12 cellular contexts compared by ENCODE assay signal in the genomic region with DNA sequence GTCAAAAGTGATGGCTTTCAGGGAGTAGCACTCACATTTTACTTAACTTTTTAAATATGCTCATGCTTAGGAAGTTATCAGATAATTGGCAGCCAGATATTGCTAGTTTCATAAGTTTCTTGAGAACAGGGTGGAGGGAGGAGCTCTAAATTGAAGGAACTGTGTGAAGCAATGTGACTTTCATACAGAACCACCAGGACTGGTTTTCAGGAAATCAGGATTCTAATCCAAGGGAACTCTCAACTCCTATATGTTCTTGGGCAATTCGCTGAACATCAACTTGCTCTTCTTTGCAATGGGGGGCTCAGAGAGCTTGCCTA. TPM values are rescaled to one million over a fixed set of nuclear protein-coding genes. Genes with fewer than 3 reads are reported as not detected.
DNase-seq lines count a peak whose midpoint lies in the region; ATAC-seq and TF ChIP-seq lines count a peak whose summit lies in the region.
"Had no signal": no experiment of that assay in that cellular context is flagged by ENCODE, and none has a peak within 500 bp of the region (broad histone marks: within the 10 kb centered on the region; RNA-seq: fewer than 3 reads in every experiment).

No MANE protein-coding gene starts in this region.

- no peak overlapping the region for H2AFZ ChIP-seq in smooth muscle cell (ENCODE audit: low read depth)

- TF ChIP-seq POLR2A in esophagus squamous epithelium (IDR thresholded peaks at IDR 0.05) = no peak

- H4K20me1 ChIP-seq in smooth muscle cell (ENCODE audit: low read depth) = no peaks in the 10 kb centered on the region

- H3K27ac Mint-ChIP-seq in T-helper 1 cell treated with Interleukin-12 subunit alpha and Interleukin-12 subunit beta and Interleukin-4 antibody, amounts not matched to agents 30 μg/mL and 1 μg/mL, for 36 hours = peak overlapping the region; percentile 78
- peak overlapping the region; percentile 75 for H3K27ac Mint-ChIP-seq in activated T-helper 17 cell treated with anti-CD3 and anti-CD28 coated beads, Interleukin-2, amount 50 U/mL, for 72 hours

- DNase-seq in T-helper 1 cell (no peak), esophagus squamous epithelium (lab: John Stamatoyannopoulos, UW) (no peak), smooth muscle cell (lab: John Stamatoyannopoulos, UW; ENCODE audit: unreplicated experiment) (no peak), HK-2 (ENCODE audit: unreplicated experiment) (no peak)
- DNase-seq in stimulated activated CD4-positive, alpha-beta T cell treated with anti-CD3 and anti-CD28 coated beads, Interleukin-12 subunit alpha, Interleukin-12 subunit beta, amount 100 ng/mL, for 4 hours = no peak
- DNase-seq: COR-L47 had no signal

- TF ChIP-seq CTCF in esophagus squamous epithelium (IDR thresholded peaks at IDR 0.05) (no peak), smooth muscle cell (IDR thresholded peaks at IDR 0.05; ENCODE audit: borderline replicate concordance, insufficient read depth, poor library complexity, severe bottlenecking) (no peak)

- no peak overlapping the region for H3K4me3 Mint-ChIP-seq in T-helper 1 cell treated with Interleukin-12 subunit alpha and Interleukin-12 subunit beta and Interleukin-4 antibody, amounts not matched to agents 30 μg/mL and 1 μg/mL, for 36 hours
- H3K4me3 Mint-ChIP-seq in activated T-helper 17 cell treated with anti-CD3 and anti-CD28 coated beads, Interleukin-2, amount 50 U/mL, for 72 hours = peak overlapping the region; percentile 85

- H3K9me3 ChIP-seq in esophagus squamous epithelium (no peaks in the 10 kb centered on the region), smooth muscle cell (replicated peaks; ENCODE audit: low read depth) (no peaks in the 10 kb centered on the region)
- H3K9me3 ChIP-seq: right atrium auricular region had no signal

- ATAC-seq in activated T-helper 17 cell treated with anti-CD3 and anti-CD28 coated beads, Interleukin-2, amount 50 U/mL, for 72 hours (replicated peaks) = no peak
- no peak for ATAC-seq in HG03280 (IDR thresholded peaks at IDR 0.05; ENCODE audit: unreplicated experiment)
- ATAC-seq: Panc1 had no signal

- H3K27me3 Mint-ChIP-seq in T-helper 1 cell treated with Interleukin-12 subunit alpha and Interleukin-12 subunit beta and Interleukin-4 antibody, amounts not matched to agents 30 μg/mL and 1 μg/mL, for 36 hours (ENCODE audit: low read depth) = no peaks in the 10 kb centered on the region
- no peaks in the 10 kb centered on the region for H3K27me3 Mint-ChIP-seq in activated T-helper 17 cell treated with anti-CD3 and anti-CD28 coated beads, Interleukin-2, amount 50 U/mL, for 72 hours

- H3K27me3 ChIP-seq in esophagus squamous epithelium (no peaks in the 10 kb centered on the region), smooth muscle cell (ENCODE audit: low read depth) (no peaks in the 10 kb centered on the region)
- H3K27me3 ChIP-seq: right atrium auricular region had no signal

- peak overlapping the region in 3 of 4 donors; percentile 24 to 54 (median 51) for H3K27ac ChIP-seq in esophagus squamous epithelium
- peak overlapping the region; percentile 76 for H3K27ac ChIP-seq in smooth muscle cell (ENCODE audit: low read depth)
- H3K27ac ChIP-seq: 22Rv1, right atrium auricular region had no signal

- intact Hi-C loops in esophagus squamous epithelium (cut with DNase I) = no loop called here

- no peak overlapping the region for H3K9ac ChIP-seq in smooth muscle cell (ENCODE audit: low read depth)

- H3K36me3 ChIP-seq in esophagus squamous epithelium = peaks cover 0 to 45% (median 14%) of the 10 kb centered on the region in 3 donors
- peaks cover 13% of the 10 kb centered on the region for H3K36me3 ChIP-seq in smooth muscle cell (ENCODE audit: low read depth)

- H3K4me1 ChIP-seq in esophagus squamous epithelium (peaks cover 4 to 32% (median 11%) of the 10 kb centered on the region in 3 donors), smooth muscle cell (ENCODE audit: low read depth) (peaks cover 23% of the 10 kb centered on the region)

- H3K4me2 ChIP-seq in smooth muscle cell = peak overlapping the region; percentile 62

- peaks cover 6% of the 10 kb centered on the region for H3K79me2 ChIP-seq in smooth muscle cell (ENCODE audit: low read depth)

- peaks cover 47% of the 10 kb centered on the region for H3K4me1 Mint-ChIP-seq in T-helper 1 cell treated with Interleukin-12 subunit alpha and Interleukin-12 subunit beta and Interleukin-4 antibody, amounts not matched to agents 30 μg/mL and 1 μg/mL, for 36 hours (ENCODE audit: low read depth)
- peaks cover 15% of the 10 kb centered on the region for H3K4me1 Mint-ChIP-seq in activated T-helper 17 cell treated with anti-CD3 and anti-CD28 coated beads, Interleukin-2, amount 50 U/mL, for 72 hours

- 92% methylated on average over 1 of the region's 1 CpG for WGBS in esophagus squamous epithelium, 2 donors
- 100% methylated on average over 1 of the region's 1 CpG for WGBS in smooth muscle cell (ENCODE audit: low lambda C conversion rate)

- H3K4me3 ChIP-seq in esophagus squamous epithelium = no peak overlapping the region
- H3K4me3 ChIP-seq in smooth muscle cell = no peak overlapping the region
- H3K4me3 ChIP-seq: right atrium auricular region had no signal

- H3F3A ChIP-seq in smooth muscle cell (ENCODE audit: low read depth) = peaks cover 28% of the 10 kb centered on the region

- peaks cover 50% of the 10 kb centered on the region for H3K36me3 Mint-ChIP-seq in T-helper 1 cell treated with Interleukin-12 subunit alpha and Interleukin-12 subunit beta and Interleukin-4 antibody, amounts not matched to agents 30 μg/mL and 1 μg/mL, for 36 hours (ENCODE audit: low read depth)
- H3K36me3 Mint-ChIP-seq in activated T-helper 17 cell treated with anti-CD3 and anti-CD28 coated beads, Interleukin-2, amount 50 U/mL, for 72 hours (ENCODE audit: low read depth) = peaks cover 59% of the 10 kb centered on the region

- no peaks in the 10 kb centered on the region for H3K9me3 Mint-ChIP-seq in T-helper 1 cell treated with Interleukin-12 subunit alpha and Interleukin-12 subunit beta and Interleukin-4 antibody, amounts not matched to agents 30 μg/mL and 1 μg/mL, for 36 hours
- no peaks in the 10 kb centered on the region for H3K9me3 Mint-ChIP-seq in activated T-helper 17 cell treated with anti-CD3 and anti-CD28 coated beads, Interleukin-2, amount 50 U/mL, for 72 hours

RNA-seq across cellular contexts. Expression of gene C7orf25, which starts 2.8 kb away (rescaled TPM):
- 1 to 10 TPM; 2.4 to 3.9 TPM for total RNA-seq in activated T-helper 17 cell treated with anti-CD3 and anti-CD28 coated beads, Interleukin-2, amount 50 U/mL, for 72 hours
- total RNA-seq in esophagus squamous epithelium (1 to 10 TPM; 4.8 to 8.9 (median 7.0) TPM), smooth muscle cell (5.0 and 7.4 TPM in 2 replicates)
- 1.9 and 2.2 TPM in 2 replicates for polyA plus RNA-seq in smooth muscle cell

RNA-seq across cellular contexts. Expression of gene PSMA2, which starts 17.3 kb away (rescaled TPM):
- total RNA-seq in activated T-helper 17 cell treated with anti-CD3 and anti-CD28 coated beads, Interleukin-2, amount 50 U/mL, for 72 hours = 100 to 1,000 TPM; 124 to 179 TPM
- total RNA-seq in esophagus squamous epithelium (100 to 1,000 TPM in 1 of 4 donors, 10 to 100 TPM in 3; 33.1 to 123 (median 81.4) TPM), smooth muscle cell (178 and 180 TPM in 2 replicates)
- 246 and 271 TPM in 2 replicates for polyA plus RNA-seq in smooth muscle cell

RNA-seq across cellular contexts. Expression of gene MRPL32, which starts 17.5 kb away (rescaled TPM):
- total RNA-seq in activated T-helper 17 cell treated with anti-CD3 and anti-CD28 coated beads, Interleukin-2, amount 50 U/mL, for 72 hours = 10 to 100 TPM; 40.5 to 68.7 TPM
- 10 to 100 TPM; 48.9 to 61.4 (median 55.8) TPM for total RNA-seq in esophagus squamous epithelium
- 76.7 and 82.1 TPM in 2 replicates for total RNA-seq in smooth muscle cell
- polyA plus RNA-seq in smooth muscle cell = 59.7 and 69.8 TPM in 2 replicates
